ENCODE assay signal across 22 cellular contexts in the genomic region with DNA sequence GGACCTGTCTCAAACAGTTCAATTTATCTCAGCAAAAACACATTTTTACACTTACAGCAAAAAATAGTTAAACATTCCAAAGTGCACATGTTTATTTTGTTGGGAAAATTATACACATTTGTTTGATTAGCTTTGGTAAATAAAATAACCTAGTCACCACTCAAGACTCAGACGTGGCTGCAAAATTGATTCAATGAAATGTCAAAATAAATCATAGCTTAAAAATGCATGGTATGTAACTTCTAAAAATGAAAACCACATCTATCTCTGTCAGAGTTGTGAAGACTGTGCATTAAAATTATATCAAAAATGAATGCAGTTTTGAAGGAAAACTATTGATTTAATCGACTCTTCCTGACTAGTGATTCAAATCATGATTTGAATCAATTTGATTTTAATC. TPM values are rescaled to one million over a fixed set of nuclear protein-coding genes. Genes with fewer than 3 reads are reported as not detected.
"Had no signal": no experiment of that assay in that cellular context is flagged by ENCODE, and none has a peak within 500 bp of the region (broad histone marks: within the 10 kb centered on the region; RNA-seq: fewer than 3 reads in every experiment).

No MANE protein-coding gene starts in this region.

- H3K27ac ChIP-seq: coronary artery, dorsolateral prefrontal cortex, gastroesophageal sphincter, neutrophil, skin epidermis, testis, tibial nerve had no signal

- H3K27me3 Mint-ChIP-seq: stimulated activated naive B cell treated with anti-CD40 and anti-IgM and Interleukin-4, amounts not matched to agents 10 μg/mL and 1 μg/mL and 100 μg/mL, for 72 hours; stimulated activated naive CD8-positive, alpha-beta T cell treated with anti-CD3 and anti-CD28 coated beads, Interleukin-15, amount 100 ng/mL, for 72 hours had no signal

- H3K9me3 Mint-ChIP-seq: naive thymus-derived CD4-positive, alpha-beta T cell; stimulated activated naive B cell treated with anti-CD40 and anti-IgM and Interleukin-4, amounts not matched to agents 10 μg/mL and 1 μg/mL and 100 μg/mL, for 72 hours; stimulated activated naive CD8-positive, alpha-beta T cell treated with anti-CD3 and anti-CD28 coated beads, Interleukin-15, amount 100 ng/mL, for 72 hours had no signal

- H3K4me1 Mint-ChIP-seq: naive thymus-derived CD4-positive, alpha-beta T cell; stimulated activated naive B cell treated with anti-CD40 and anti-IgM and Interleukin-4, amounts not matched to agents 10 μg/mL and 1 μg/mL and 100 μg/mL, for 72 hours; stimulated activated naive CD8-positive, alpha-beta T cell treated with anti-CD3 and anti-CD28 coated beads, Interleukin-15, amount 100 ng/mL, for 72 hours had no signal

- DNase-seq: dorsolateral prefrontal cortex; effector CD8-positive, alpha-beta T cell; glutamatergic neuron; left colon; left ventricle myocardium superior; mesendoderm; naive thymus-derived CD4-positive, alpha-beta T cell; stimulated activated CD4-positive, alpha-beta T cell treated with anti-CD3 and anti-CD28 coated beads, Interleukin-2, amount 100 ng/mL, for 24 hours; stimulated activated CD4-positive, alpha-beta T cell treated with anti-CD3 and anti-CD28 coated beads, Interleukin-4, amount 100 ng/mL, for 4 hours; stimulated activated naive B cell treated with anti-CD40 and anti-IgM and Interleukin-4, amounts not matched to agents 10 μg/mL and 1 μg/mL and 100 μg/mL, for 72 hours; stimulated activated naive CD8-positive, alpha-beta T cell treated with anti-CD3 and anti-CD28 coated beads, Interleukin-15, amount 100 ng/mL, for 72 hours; testis had no signal

- H3K4me3 ChIP-seq: coronary artery, dorsolateral prefrontal cortex, gastroesophageal sphincter, lung, skin epidermis, testis, tibial nerve had no signal

- ATAC-seq: gastroesophageal sphincter; left colon; naive thymus-derived CD4-positive, alpha-beta T cell; sciatic nerve; stimulated activated naive B cell treated with anti-CD40 and anti-IgM and Interleukin-4, amounts not matched to agents 10 μg/mL and 1 μg/mL and 100 μg/mL, for 72 hours; stimulated activated naive CD8-positive, alpha-beta T cell treated with anti-CD3 and anti-CD28 coated beads, Interleukin-15, amount 100 ng/mL, for 72 hours had no signal

- H3K9me3 ChIP-seq: gastroesophageal sphincter, neutrophil, testis, tibial nerve had no signal

- H3K4me1 ChIP-seq: gastroesophageal sphincter, testis, tibial nerve had no signal

- H3K4me3 Mint-ChIP-seq: naive thymus-derived CD4-positive, alpha-beta T cell; stimulated activated naive B cell treated with anti-CD40 and anti-IgM and Interleukin-4, amounts not matched to agents 10 μg/mL and 1 μg/mL and 100 μg/mL, for 72 hours; stimulated activated naive CD8-positive, alpha-beta T cell treated with anti-CD3 and anti-CD28 coated beads, Interleukin-15, amount 100 ng/mL, for 72 hours had no signal

- H3K27me3 ChIP-seq: dorsolateral prefrontal cortex, neutrophil, testis, tibial nerve had no signal

- H3K27ac Mint-ChIP-seq: naive thymus-derived CD4-positive, alpha-beta T cell; stimulated activated naive B cell treated with anti-CD40 and anti-IgM and Interleukin-4, amounts not matched to agents 10 μg/mL and 1 μg/mL and 100 μg/mL, for 72 hours; stimulated activated naive CD8-positive, alpha-beta T cell treated with anti-CD3 and anti-CD28 coated beads, Interleukin-15, amount 100 ng/mL, for 72 hours had no signal

- H3K36me3 ChIP-seq: gastroesophageal sphincter, tibial nerve had no signal

- H3K36me3 Mint-ChIP-seq: naive thymus-derived CD4-positive, alpha-beta T cell; stimulated activated naive B cell treated with anti-CD40 and anti-IgM and Interleukin-4, amounts not matched to agents 10 μg/mL and 1 μg/mL and 100 μg/mL, for 72 hours had no signal

- FAIRE-seq: keratinocyte had no signal

RNA-seq across cellular contexts. Expression of a gene that starts 56.7 kb away (rescaled TPM):
- total RNA-seq: osteoblast, pulmonary artery endothelial cell had no signal
- polyA plus RNA-seq: naive thymus-derived CD4-positive, alpha-beta T cell had no signal
